10 cellular contexts compared by ENCODE assay signal in the genomic region with DNA sequence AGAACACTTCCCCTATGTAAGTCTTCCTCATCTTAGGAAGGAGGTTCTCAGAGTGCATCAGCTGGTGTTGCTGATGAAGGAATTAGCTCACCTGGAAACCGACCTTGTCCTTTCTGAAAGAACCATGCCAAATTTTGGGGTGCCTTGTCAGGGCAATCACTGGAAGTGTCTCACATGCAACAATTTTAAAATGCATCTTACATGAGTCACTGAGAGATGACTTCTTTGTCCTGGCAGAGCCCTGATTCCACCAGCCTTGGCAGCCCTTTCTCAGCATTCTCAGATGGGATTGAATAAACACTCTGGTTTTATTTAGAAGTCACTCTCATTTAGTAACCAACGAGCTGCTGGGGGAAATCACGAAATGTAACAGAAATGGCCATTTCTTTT. TPM values are rescaled to one million over a fixed set of nuclear protein-coding genes. Genes with fewer than 3 reads are reported as not detected.
DNase-seq lines count a peak whose midpoint lies in the region; ATAC-seq and TF ChIP-seq lines count a peak whose summit lies in the region.
"Had no signal": no experiment of that assay in that cellular context is flagged by ENCODE, and none has a peak within 500 bp of the region (broad histone marks: within the 10 kb centered on the region; RNA-seq: fewer than 3 reads in every experiment).

No MANE protein-coding gene starts in this region.

- TF ChIP-seq CTCF in AG04450 (IDR thresholded peaks at IDR 0.05; ENCODE audit: low read depth, low read length) (no peak), chondrocyte (IDR thresholded peaks at IDR 0.05) (no peak)

- CTCF ChIA-PET in AG04450 (lab: Charles Lee): no interaction called here

- no peaks in the 10 kb centered on the region for H3K27me3 ChIP-seq in AG04450 (ENCODE audit: control insufficient read depth, insufficient read depth, low read length)

- peaks cover 57% of the 10 kb centered on the region for H3K4me1 Mint-ChIP-seq in chondrocyte (ENCODE audit: low read depth)

- H3K27ac ChIP-seq in AG04450 (ENCODE audit: low read depth, low read length) (peak overlapping the region; percentile 89), caudate nucleus (ENCODE audit: low read depth, low read length) (no peak overlapping the region)

- peaks cover 5% of the 10 kb centered on the region for H3K9me3 Mint-ChIP-seq in chondrocyte (ENCODE audit: low read depth)

- no peak for DNase-seq in AG04450 (ENCODE audit: low read depth, low spot score)
- DNase-seq in M059J (ENCODE audit: low read depth): peak; percentile 96
- no peak for DNase-seq in chondrocyte (ENCODE audit: low spot score)
- DNase-seq in myocyte (ENCODE audit: low read depth): peak; percentile 72
- DNase-seq in stimulated activated CD4-positive, alpha-beta T cell treated with anti-CD3 and anti-CD28 coated beads, Interleukin-4, amount 100 ng/mL, for 24 hours: no peak
- no peak for DNase-seq in caudate nucleus (lab: John Stamatoyannopoulos, UW)
- DNase-seq: activated effector memory CD4-positive, alpha-beta T cell treated with Interleukin-2 at 50 U/mL for 16 hours; T1000 had no signal

- no peaks in the 10 kb centered on the region for H3K27me3 Mint-ChIP-seq in chondrocyte (ENCODE audit: low read depth)

- no peak overlapping the region for H3K4me3 ChIP-seq in AG04450 (ENCODE audit: low read depth, low read length)

- no peak for ATAC-seq in HG02763 (IDR thresholded peaks at IDR 0.05; ENCODE audit: unreplicated experiment)
- no peak for ATAC-seq in activated CD4-positive, CD25-positive, alpha-beta regulatory T cell treated with anti-CD3 and anti-CD28 coated beads, Interleukin-2, amount 50 U/mL, for 24 hours

- H3K4me3 Mint-ChIP-seq in chondrocyte (ENCODE audit: unreplicated experiment): no peak overlapping the region

- no peaks in the 10 kb centered on the region for H3K36me3 Mint-ChIP-seq in chondrocyte (ENCODE audit: low read depth)

- H3K9me3 ChIP-seq in AG04450 (ENCODE audit: control insufficient read depth, insufficient read depth, low read length): peaks cover 3% of the 10 kb centered on the region; the same call in 1 of the 2 replicates

- POLR2A ChIA-PET in AG04450 (lab: Yijun Ruan, JAX): interaction anchor here (0.7 to 1.2 kb wide), 6 partner anchors 13 to 112 kb away, joined by 3 to 7 read pairs (median 4); no protein-coding TSS in a partner anchor

- peak overlapping the region; percentile 97 for H3K27ac Mint-ChIP-seq in chondrocyte (ENCODE audit: unreplicated experiment)

RNA-seq across cellular contexts. Expression of a gene that starts 3.8 kb away (rescaled TPM):
- polyA plus RNA-seq in AG04450 (2011; rRNA removed): 59.8 and 77.6 TPM in 2 replicates
- polyA minus RNA-seq in AG04450 (2011; rRNA and poly(A)+ RNA removed): 73.5 and 97.0 TPM in 2 replicates
- 39.5 and 68.5 TPM in 2 replicates for total RNA-seq in M059J (2014; rRNA removed; shearing (Covaris generic))
- total RNA-seq in chondrocyte (28.1 to 38.3 TPM (median 35.4 TPM) in 3 replicates), myocyte (3.9 and 7.2 TPM in 2 replicates)
- polyA plus RNA-seq in myocyte (2012): 6.7 TPM

Comparison
In these comparisons a context has a peak if more than half of its experiments do, and no peak if none do; other contexts are left out.
1. DNase-seq: peak in M059J (single experiment) and myocyte (single experiment); none in AG04450 (single experiment), chondrocyte (single experiment), stimulated activated CD4-positive, alpha-beta T cell treated with anti-CD3 and anti-CD28 coated beads, Interleukin-4, amount 100 ng/mL, for 24 hours (single experiment) and caudate nucleus (0 of 61).